Comparison of ENCODE assay signal across 26 cellular contexts in genomic region chr4:41487868-41488267, GRCh38. TPM values are rescaled to one million over a fixed set of nuclear protein-coding genes. Genes with fewer than 3 reads are reported as not detected.
DNase-seq lines count a peak whose midpoint lies in the region; ATAC-seq, FAIRE-seq and TF ChIP-seq lines count a peak whose summit lies in the region.
"Had no signal": no experiment of that assay in that cellular context is flagged by ENCODE, and none has a peak within 500 bp of the region (broad histone marks: within the 10 kb centered on the region; RNA-seq: fewer than 3 reads in every experiment).

No MANE protein-coding gene starts in this region.

- TF ChIP-seq EP300 in HepG2 (IDR thresholded peaks at IDR 0.05; ENCODE audit: low read depth in 2 of 2, low read length in 2 of 2) (no peak), HepG2 (CRISPR knock-in tag; IDR thresholded peaks at IDR 0.05; ENCODE audit: borderline replicate concordance) (no peak)

- no peak overlapping the region for H3K4me2 ChIP-seq in HepG2 (ENCODE audit: low read depth, low read length)
- H3K4me2 ChIP-seq: BLaER1 had no signal

- no peak overlapping the region for H3K4me3 ChIP-seq in liver (ENCODE audit: low read depth in 1 of 3, low read length in 3 of 3)
- H3K4me3 ChIP-seq in HepG2 (replicated peaks in 1 of 3; ENCODE audit: insufficient read depth in 1 of 3, low read depth in 2 of 3, low read length in 3 of 3), result no peak overlapping the region
- H3K4me3 ChIP-seq in right lobe of liver, result no peak overlapping the region
- H3K4me3 ChIP-seq: BLaER1, GM12878 had no signal

- 51% methylated on average over 3 of the region's 3 CpGs for WGBS in liver
- 26% methylated on average over 3 of the region's 3 CpGs for WGBS in HepG2 (ENCODE audit: low lambda C conversion rate)
- WGBS in right lobe of liver (ENCODE audit: insufficient coverage, low coverage, low lambda C conversion rate, missing lambda C conversion rate), result 34% methylated on average over 3 of the region's 3 CpGs

- in situ Hi-C loops in HepG2 (cut with HindIII; ENCODE audit: extremely low pct_ligation_motif_present, low pct_unique_long_range_greater_than_20kb), result no loop called here

- no TSS peak for BruUV-seq in HepG2 (replicated peaks; lab: Mats Ljungman, UMichigan)

- H3K9me3 ChIP-seq in liver (ENCODE audit: control insufficient read depth in 4 of 4, low read length in 3 of 4) (peaks cover 0 to 1% (median 0%) of the 10 kb centered on the region in 4 donors), HepG2 (ENCODE audit: low read length) (no peaks in the 10 kb centered on the region), right lobe of liver (no peaks in the 10 kb centered on the region)
- H3K9me3 ChIP-seq: BE2C had no signal

- DNase-seq in HepG2 (ENCODE audit: low spot score), result no peak
- DNase-seq in iris pigment epithelial cell (ENCODE audit: low read depth), result peak; percentile 25
- no peak for DNase-seq in right lobe of liver
- no peak for DNase-seq in posterior cingulate gyrus
- DNase-seq in SHP77 treated with DMSO at 0.1 percent for 48 hours (lab: John Stamatoyannopoulos, UW), result no peak
- DNase-seq: ACHN; BE2C; C1 segment of cervical spinal cord; CD4-positive, alpha-beta memory T cell; CD4-positive, CD25-positive, alpha-beta regulatory T cell; CD8-positive, alpha-beta memory T cell; COR-L47; DMS 273 treated with DMSO at 0.1 percent for 48 hours; DMS153; DMS53; DMS79; DND-41; EL; GDM1 had no signal

- no peaks in the 10 kb centered on the region for H3K36me3 ChIP-seq in liver (ENCODE audit: control insufficient read depth in 4 of 4, insufficient read depth in 3 of 4, low read depth in 1 of 4, low read length in 3 of 4)
- no peaks in the 10 kb centered on the region for H3K36me3 ChIP-seq in HepG2 (replicated peaks in 1 of 2; ENCODE audit: control insufficient read depth in 1 of 2, insufficient read depth in 2 of 2, low read length in 2 of 2)
- no peaks in the 10 kb centered on the region for H3K36me3 ChIP-seq in right lobe of liver
- H3K36me3 ChIP-seq: BLaER1 had no signal

- no peaks in the 10 kb centered on the region for H3K79me2 ChIP-seq in HepG2 (ENCODE audit: insufficient read depth, low read length)

- POLR2A ChIA-PET in HepG2 (lab: Yijun Ruan, JAX), result no interaction called here

- TF ChIP-seq POLR2A in HepG2 (IDR thresholded peaks at IDR 0.05; ENCODE audit: insufficient read depth in 1 of 2, low read depth in 2 of 2, low read length in 2 of 2), result no peak
- no peak for TF ChIP-seq POLR2A in right lobe of liver (IDR thresholded peaks at IDR 0.05)

- H3K27ac ChIP-seq in liver (ENCODE audit: low read depth in 1 of 2, low read length in 2 of 2) (no peak overlapping the region), HepG2 (ENCODE audit: extremely low read length, insufficient read depth, low read length) (no peak overlapping the region), right lobe of liver (peak overlapping the region in 1 of 3 donors; percentile 35)
- H3K27ac ChIP-seq: 22Rv1, BLaER1 had no signal

- H3K9ac ChIP-seq in liver (ENCODE audit: low read depth in 1 of 2, low read length in 2 of 2) (no peak overlapping the region), HepG2 (ENCODE audit: insufficient read depth, low read depth, low read length) (no peak overlapping the region)
- H3K9ac ChIP-seq: BLaER1 had no signal

- FAIRE-seq in HepG2 (lab: Jason Lieb, UNC), result no peak
- FAIRE-seq: GM12878, GM12892, GM18507 had no signal

- peak in 1 of 2 donors; percentile 56 for TF ChIP-seq RAD21 in liver (IDR thresholded peaks at IDR 0.05)
- TF ChIP-seq RAD21 in HepG2 (CRISPR knock-in tag; IDR thresholded peaks at IDR 0.05), result no peak

- H3K4me1 ChIP-seq in liver (ENCODE audit: control insufficient read depth in 4 of 4, insufficient read depth in 4 of 4, low read length in 3 of 4) (peaks cover 0 to 3% (median 0%) of the 10 kb centered on the region in 4 donors), HepG2 (ENCODE audit: insufficient read depth, low read length) (no peaks in the 10 kb centered on the region), right lobe of liver (peaks cover 0 to 16% (median 0%) of the 10 kb centered on the region in 4 donors)
- H3K4me1 ChIP-seq: BLaER1 had no signal

- ATAC-seq in HepG2 (no peak), right lobe of liver (peak; percentile 93 to 98 (median 96))
- ATAC-seq: GM12878 had no signal

- TF ChIP-seq CTCF in liver (IDR thresholded peaks at IDR 0.05; ENCODE audit: low read depth, low read length, missing input control), result no peak
- TF ChIP-seq CTCF in HepG2 (CRISPR knock-in tag; IDR thresholded peaks at IDR 0.05), result no peak
- TF ChIP-seq CTCF in right lobe of liver (IDR thresholded peaks at IDR 0.05), result no peak

- no peaks in the 10 kb centered on the region for H3K27me3 ChIP-seq in liver (ENCODE audit: control insufficient read depth in 4 of 4, insufficient read depth in 4 of 4, low read length in 3 of 4)
- H3K27me3 ChIP-seq in HepG2 (ENCODE audit: control insufficient read depth in 1 of 2, insufficient read depth in 2 of 2, low read length in 2 of 2), result no peaks in the 10 kb centered on the region
- H3K27me3 ChIP-seq in right lobe of liver, result no peaks in the 10 kb centered on the region
- H3K27me3 ChIP-seq: BE2C, BLaER1 had no signal

- CTCF ChIA-PET in HepG2 (lab: Yijun Ruan, JAX; ENCODE audit: low intra/inter-chr PET ratio, low total read pairs), result no interaction called here

- H2AFZ ChIP-seq in HepG2 (ENCODE audit: low read length), result no peak overlapping the region

- intact Hi-C loops in HepG2 (cut with micrococcal nuclease; ENCODE audit: unreplicated experiment) (no loop called here), right lobe of liver (cut with DNase I) (no loop called here), posterior cingulate gyrus (cut with DNase I) (no loop called here)

- no peaks in the 10 kb centered on the region for H4K20me1 ChIP-seq in HepG2 (ENCODE audit: insufficient read depth, low read length)
- H4K20me1 ChIP-seq: BLaER1 had no signal

TF ChIP-seq in liver, 16 proteins besides CTCF, POLR2A, EP300 and RAD21 (continues in another document):
- no peak for TF ChIP-seq JUND (IDR thresholded peaks at IDR 0.05)
- no peak for TF ChIP-seq GABPA (IDR thresholded peaks at IDR 0.05 in 1 of 2, conservative IDR thresholded peaks at IDR 0.05 in 1 of 2)
- TF ChIP-seq ATF3 (IDR thresholded peaks at IDR 0.05), result no peak
- TF ChIP-seq YY1 (IDR thresholded peaks at IDR 0.05), result peak; percentile 24

TF ChIP-seq in HepG2, 621 proteins besides CTCF, POLR2A, EP300 and RAD21:
- TF ChIP-seq ZNF567 (CRISPR knock-in tag; IDR thresholded peaks at IDR 0.05; ENCODE audit: borderline replicate concordance) (no peak), BORCS8-MEF2B (CRISPR knock-in tag; IDR thresholded peaks at IDR 0.05) (no peak), HMG20B (CRISPR knock-in tag; conservative IDR thresholded peaks at IDR 0.05) (no peak), MED13 (CRISPR knock-in tag; IDR thresholded peaks at IDR 0.05) (no peak)

RNA-seq across cellular contexts. Expression of gene LIMCH1, which starts 50.1 kb away (rescaled TPM):
- total RNA-seq in liver (10 to 100 TPM in 1 of 2 donors, 1 to 10 TPM in 1; 2.0 to 30.6 TPM), HepG2 (2016; rRNA removed; fragmentation: Illumina TruSeq; extraction: Trizol) (not detected in 2 replicates), right lobe of liver (10 to 100 TPM in 4 of 6 experiments, 1 to 10 TPM in 2; 8.3 to 26.9 (median 12.9) TPM)
- polyA plus RNA-seq in liver (1 to 10 TPM; 7.0 to 9.2 TPM), HepG2 (2011; rRNA removed) (0.04 TPM in 1 of 2 replicates, not detected in the other)
- total RNA-seq in HepG2 (2016; cell fraction: cytosol; rRNA removed; fragmentation: Illumina TruSeq; extraction: Trizol; ENCODE audit: low read depth), result not detected in 2 replicates
- not detected in 2 replicates for total RNA-seq in HepG2 (2016; cell fraction: insoluble cytoplasmic fraction; rRNA removed; fragmentation: Illumina TruSeq; extraction: Trizol)
- not detected in 2 replicates for total RNA-seq in HepG2 (2016; cell fraction: membrane; rRNA removed; fragmentation: Illumina TruSeq; extraction: Trizol)
- total RNA-seq in HepG2 (2016; cell fraction: nucleus; rRNA removed; fragmentation: Illumina TruSeq; extraction: Trizol), result not detected in 2 replicates
- 0.01 TPM in 1 of 2 replicates, not detected in the other for polyA plus RNA-seq in HepG2 (2011; cell fraction: cytosol; rRNA removed)
- polyA plus RNA-seq in HepG2 (2011; cell fraction: nucleus; rRNA removed), result 0.05 TPM in 1 of 2 replicates, not detected in the other
- not detected in 2 replicates for polyA plus RNA-seq in HepG2 (2012)
- polyA plus RNA-seq in HepG2 (2016; cell fraction: cytosol; fragmentation: Illumina TruSeq; extraction: Trizol; ENCODE audit: low read depth), result not detected in 2 replicates
- polyA plus RNA-seq in HepG2 (2016; cell fraction: insoluble cytoplasmic fraction; fragmentation: Illumina TruSeq; extraction: Trizol; ENCODE audit: low read depth), result not detected in 2 replicates
- polyA plus RNA-seq in HepG2 (2016; cell fraction: membrane; fragmentation: Illumina TruSeq; extraction: Trizol; ENCODE audit: low read depth), result not detected in 2 replicates
- polyA plus RNA-seq in HepG2 (2016; cell fraction: nucleus; fragmentation: Illumina TruSeq; extraction: Trizol; ENCODE audit: insufficient read depth, low read depth), result not detected in 2 replicates
- polyA minus RNA-seq in HepG2 (2011; rRNA and poly(A)+ RNA removed; ENCODE audit: low replicate concordance), result 165 TPM in 1 of 2 replicates, not detected in the other
- polyA minus RNA-seq in HepG2 (2011; cell fraction: cytosol; rRNA and poly(A)+ RNA removed), result 0.20 and 0.62 TPM in 2 replicates
- 0.13 and 0.50 TPM in 2 replicates for polyA minus RNA-seq in HepG2 (2011; cell fraction: nucleus; rRNA and poly(A)+ RNA removed)
- total RNA-seq: CD4-positive, alpha-beta memory T cell; CD8-positive, alpha-beta memory T cell; G401 had no signal
- polyA plus RNA-seq: CD4-positive, alpha-beta memory T cell; CD4-positive, CD25-positive, alpha-beta regulatory T cell; CD8-positive, alpha-beta memory T cell had no signal
